10 cellular contexts compared by ENCODE assay signal in genomic region chr6:47034919-47035318, GRCh38. TPM values are rescaled to one million over a fixed set of nuclear protein-coding genes. Genes with fewer than 3 reads are reported as not detected.
DNase-seq lines count a peak whose midpoint lies in the region; ATAC-seq and TF ChIP-seq lines count a peak whose summit lies in the region.
"Had no signal": no experiment of that assay in that cellular context is flagged by ENCODE, and none has a peak within 500 bp of the region (broad histone marks: within the 10 kb centered on the region; RNA-seq: fewer than 3 reads in every experiment).

No MANE protein-coding gene starts in this region.

- H3K4me1 ChIP-seq in foreskin keratinocyte (peaks cover 8% of the 10 kb centered on the region), upper lobe of right lung (peaks cover 24% of the 10 kb centered on the region)

- DNase-seq in NCI-H2081 (lab: John Stamatoyannopoulos, UW) (peak; percentile 26 to 43), NCI-H2081 treated with DMSO at 0.1 percent for 48 hours (lab: John Stamatoyannopoulos, UW) (no peak), SHP77 (lab: John Stamatoyannopoulos, UW) (peak; percentile 91), foreskin keratinocyte (peak; percentile 89 to 98), upper lobe of right lung (no peak), NK-92 (lab: John Stamatoyannopoulos, UW; ENCODE audit: unreplicated experiment) (no peak), OCI-M2 (lab: John Stamatoyannopoulos, UW; ENCODE audit: unreplicated experiment) (no peak)
- DNase-seq: activated naive CD4-positive, alpha-beta T cell treated with anti-CD3 and anti-CD28 coated beads, Interleukin-2, amount 50 U/mL, for 16 hours had no signal

- H3K27me3 ChIP-seq in foreskin keratinocyte, result no peaks in the 10 kb centered on the region
- H3K27me3 ChIP-seq in upper lobe of right lung, result no peaks in the 10 kb centered on the region

- H3K27ac ChIP-seq in foreskin keratinocyte (no peak overlapping the region), upper lobe of right lung (no peak overlapping the region)
- H3K27ac ChIP-seq: 22Rv1 had no signal

- intact Hi-C loops in upper lobe of right lung (cut with DNase I), result no loop called here

- no peaks in the 10 kb centered on the region for H3K36me3 ChIP-seq in upper lobe of right lung

- peak; percentile 92 for ATAC-seq in foreskin keratinocyte
- peak; percentile 72 for ATAC-seq in upper lobe of right lung
- ATAC-seq in HG03520 (IDR thresholded peaks at IDR 0.05; ENCODE audit: unreplicated experiment), result no peak

- no peak overlapping the region for H3K4me3 ChIP-seq in upper lobe of right lung

- no peaks in the 10 kb centered on the region for H3K9me3 ChIP-seq in upper lobe of right lung

- TF ChIP-seq CTCF in foreskin keratinocyte (conservative IDR thresholded peaks at IDR 0.05) (no peak), upper lobe of right lung (IDR thresholded peaks at IDR 0.05) (no peak)

RNA-seq across cellular contexts. Expression of gene ADGRF1, which starts 7.2 kb away (rescaled TPM):
- total RNA-seq in foreskin keratinocyte (17.1 and 18.2 TPM in 2 replicates), upper lobe of right lung (12.9 TPM)
- 8.7 and 10.4 TPM in 2 replicates for polyA plus RNA-seq in foreskin keratinocyte

Comparison
In these comparisons a context has a peak if more than half of its experiments do, and no peak if none do; other contexts are left out.
1. DNase-seq: peak in NCI-H2081 (2 of 2), SHP77 (2 of 2) and foreskin keratinocyte (2 of 2); none in NCI-H2081 treated with DMSO at 0.1 percent for 48 hours (single experiment), upper lobe of right lung (single experiment), NK-92 (single experiment) and OCI-M2 (single experiment).